Comparison of ENCODE assay signal across 11 cellular contexts in genomic region chr4:20394471-20394870, GRCh38.
A peak's percentile ranks its signal among the peaks of the same experiment; 100 is the strongest.
DNase-seq lines count a peak whose midpoint lies in the region; ATAC-seq and TF ChIP-seq lines count a peak whose summit lies in the region.
"Had no signal": no experiment of that assay in that cellular context is flagged by ENCODE, and none has a peak within 500 bp of the region (broad histone marks: within the 10 kb centered on the region; RNA-seq: fewer than 3 reads in every experiment).

No MANE protein-coding gene starts in this region.

- H3K36me3 Mint-ChIP-seq in nephron progenitor cell (ENCODE audit: low read depth) (no peaks in the 10 kb centered on the region), Calu3 (ENCODE audit: insufficient read depth, unreplicated experiment) (no peaks in the 10 kb centered on the region)

- H3K4ac ChIP-seq in neuronal stem cell (ENCODE audit: low read length), result no peak overlapping the region

- no peak overlapping the region for H2BK12ac ChIP-seq in neuronal stem cell (ENCODE audit: low read length)

- no peak overlapping the region for H2BK120ac ChIP-seq in neuronal stem cell (ENCODE audit: low read depth, low read length)

- POLR2A ChIA-PET in SK-N-SH (lab: Yijun Ruan, JAX), result no interaction called here

- peaks cover 29% of the 10 kb centered on the region for H3K79me2 ChIP-seq in SK-N-SH (ENCODE audit: insufficient read depth)

- H3K27me3 ChIP-seq in SK-N-SH (ENCODE audit: insufficient read depth), result no peaks in the 10 kb centered on the region
- no peaks in the 10 kb centered on the region for H3K27me3 ChIP-seq in neuronal stem cell (ENCODE audit: control insufficient read depth in 3 of 3, insufficient read depth in 3 of 3, low read depth in 1 of 3, low read length in 3 of 3)
- H3K27me3 ChIP-seq: MG63 had no signal

- H3K23ac ChIP-seq in neuronal stem cell (ENCODE audit: low read depth, low read length, poor library complexity), result no peak overlapping the region

- intact Hi-C loops in Calu3 (cut with micrococcal nuclease; ENCODE audit: unreplicated experiment), result no loop called here

- H3K27ac Mint-ChIP-seq in nephron progenitor cell, result peak overlapping the region; percentile 43
- no peak overlapping the region for H3K27ac Mint-ChIP-seq in Calu3 (ENCODE audit: unreplicated experiment)

- H4K20me1 ChIP-seq in SK-N-SH (ENCODE audit: insufficient read depth), result peaks cover 21% of the 10 kb centered on the region; the same call in 1 of the 2 replicates

- H3K27ac ChIP-seq in SK-N-SH (ENCODE audit: low read depth in 2 of 2, low read length in 1 of 2) (no peak overlapping the region), neuronal stem cell (replicated peaks; ENCODE audit: low read length) (no peak overlapping the region)
- H3K27ac ChIP-seq: PC-9, SJCRH30 had no signal

- CTCF ChIA-PET in SK-N-SH (lab: Yijun Ruan, JAX) (interaction anchor here (0.7 to 2.1 kb wide), 15 partner anchors 8 to 291 kb away, joined by 3 to 16 read pairs (median 5); no protein-coding TSS in a partner anchor), Calu3 (lab: Charles Lee) (no interaction called here)

- no peaks in the 10 kb centered on the region for H3K79me1 ChIP-seq in neuronal stem cell (ENCODE audit: low read depth, low read length)

- H3K14ac ChIP-seq in neuronal stem cell (ENCODE audit: low read length), result no peak overlapping the region

- H3K9me2 ChIP-seq in SK-N-SH, result no peaks in the 10 kb centered on the region

- H3K4me1 Mint-ChIP-seq in nephron progenitor cell (peaks cover 9% of the 10 kb centered on the region), Calu3 (ENCODE audit: low read depth, unreplicated experiment) (no peaks in the 10 kb centered on the region)

- ATAC-seq in SK-N-SH treated with all-trans-retinoic acid at 6 μM for 48 hours (no peak), HG03439 (IDR thresholded peaks at IDR 0.05; ENCODE audit: unreplicated experiment) (no peak)

- 79% methylated on average over 2 of the region's 2 CpGs for WGBS in SK-N-SH (ENCODE audit: low lambda C conversion rate)
- WGBS in neuronal stem cell (ENCODE audit: extremely low coverage in 2 of 2, insufficient read length in 2 of 2, insufficient replicate concordance in 1 of 2), 2 donors, result no CpG with 5 or more reads among the region's 2 CpGs

- H3K9me3 Mint-ChIP-seq in nephron progenitor cell (no peaks in the 10 kb centered on the region), Calu3 (ENCODE audit: low read depth, unreplicated experiment) (no peaks in the 10 kb centered on the region)

- H3K36me3 ChIP-seq in SK-N-SH (replicated peaks in 1 of 2; ENCODE audit: control insufficient read depth in 1 of 2, insufficient read depth in 2 of 2, low read length in 1 of 2) (peaks cover 9 to 13% of the 10 kb centered on the region in 2 experiments), neuronal stem cell (replicated peaks in 1 of 2; ENCODE audit: control insufficient read depth in 2 of 2, insufficient read depth in 2 of 2, low read length in 2 of 2) (peaks cover 0 to 3% of the 10 kb centered on the region in 2 donors)
- H3K36me3 ChIP-seq: MG63, SJCRH30 had no signal

- no peak overlapping the region for H2AFZ ChIP-seq in SK-N-SH (ENCODE audit: low read depth)
- H2AFZ ChIP-seq in neuronal stem cell (ENCODE audit: low read length), result no peak overlapping the region
- H2AFZ ChIP-seq: PC-9 had no signal

- no peak for TF ChIP-seq RAD21 in SK-N-SH (IDR thresholded peaks at IDR 0.05; ENCODE audit: low read length)

- H3F3A ChIP-seq in SK-N-SH (replicated peaks; ENCODE audit: insufficient read depth), result peaks cover 15% of the 10 kb centered on the region

- H3K4me3 Mint-ChIP-seq in nephron progenitor cell (no peak overlapping the region), Calu3 (ENCODE audit: low read depth, unreplicated experiment) (no peak overlapping the region)

- no TSS peak for BruUV-seq in Calu3 (replicated peaks; lab: Mats Ljungman, UMichigan)

- no peak overlapping the region for H2BK5ac ChIP-seq in neuronal stem cell (ENCODE audit: low read length)

- no peak overlapping the region for H4K8ac ChIP-seq in neuronal stem cell (ENCODE audit: low read depth, low read length)

- no peak overlapping the region for H3K18ac ChIP-seq in neuronal stem cell (ENCODE audit: low read length)

- TF ChIP-seq CTCF in SK-N-SH (IDR thresholded peaks at IDR 0.05), result no peak
- TF ChIP-seq CTCF in nephron progenitor cell (IDR thresholded peaks at IDR 0.05), result no peak
- TF ChIP-seq CTCF in Calu3 (IDR thresholded peaks at IDR 0.05; ENCODE audit: unreplicated experiment), result no peak

- no peak overlapping the region for H4K91ac ChIP-seq in neuronal stem cell (ENCODE audit: low read depth, low read length, poor library complexity)

- no peak overlapping the region for H3K4me2 ChIP-seq in SK-N-SH
- H3K4me2 ChIP-seq in neuronal stem cell (ENCODE audit: insufficient read depth, low read length, poor library complexity, severe bottlenecking), result no peak overlapping the region
- H3K4me2 ChIP-seq: PC-9 had no signal

- no peak overlapping the region for H2BK15ac ChIP-seq in neuronal stem cell (ENCODE audit: low read length)

- no peaks in the 10 kb centered on the region for H3K9me3 ChIP-seq in SK-N-SH
- no peaks in the 10 kb centered on the region for H3K9me3 ChIP-seq in neuronal stem cell (replicated peaks in 1 of 2; ENCODE audit: control insufficient read depth in 2 of 2, insufficient read depth in 1 of 2, low read depth in 1 of 2, low read length in 2 of 2)
- H3K9me3 ChIP-seq: MG63, SJCRH30 had no signal

- H3K4me3 ChIP-seq in SK-N-SH (ENCODE audit: low read depth in 2 of 2, low read length in 1 of 2) (no peak overlapping the region), neuronal stem cell (ENCODE audit: low read length in 2 of 2) (no peak overlapping the region)
- H3K4me3 ChIP-seq: MG63, PC-9, SJCRH30 had no signal

- DNase-seq in SK-N-SH (no peak), NCI-H748 treated with DMSO at 0.1 percent for 48 hours (lab: John Stamatoyannopoulos, UW) (peak; percentile 60), nephron progenitor cell (no peak), Calu3 (no peak), neuronal stem cell (ENCODE audit: low spot score) (no peak)
- DNase-seq: DMS 273 treated with DMSO at 0.1 percent for 48 hours had no signal

- no peak for TF ChIP-seq EP300 in SK-N-SH (IDR thresholded peaks at IDR 0.05; ENCODE audit: borderline replicate concordance in 1 of 2, low read depth in 1 of 2, low read length in 1 of 2)

- H2AK5ac ChIP-seq in neuronal stem cell (ENCODE audit: low read depth, low read length), result no peak overlapping the region

- H3K27me3 Mint-ChIP-seq in nephron progenitor cell (ENCODE audit: low read depth, poor library complexity), result no peaks in the 10 kb centered on the region
- H3K27me3 Mint-ChIP-seq in Calu3 (ENCODE audit: unreplicated experiment), result no peaks in the 10 kb centered on the region

- H3K9ac ChIP-seq in SK-N-SH (no peak overlapping the region), neuronal stem cell (ENCODE audit: low read depth, low read length, poor library complexity) (no peak overlapping the region)

- H3K4me1 ChIP-seq in SK-N-SH (ENCODE audit: control insufficient read depth in 1 of 2, insufficient read depth in 2 of 2, low read depth in 1 of 2, low read length in 1 of 2) (peaks cover 0 to 16% of the 10 kb centered on the region in 2 experiments; a peak in 2 of 4 replicates), neuronal stem cell (ENCODE audit: control insufficient read depth in 2 of 2, insufficient read depth in 1 of 2, low read depth in 1 of 2, low read length in 2 of 2) (no peaks in the 10 kb centered on the region)
- H3K4me1 ChIP-seq: SJCRH30 had no signal

TF ChIP-seq in SK-N-SH, 30 proteins besides CTCF, POLR2A, EP300 and RAD21:
- TF ChIP-seq POLR2AphosphoS5 (IDR thresholded peaks at IDR 0.05; ENCODE audit: low read depth, low read length) (0 out of 2 replicates have a peak, but pooled peaks have one; percentile 10), GABPA (IDR thresholded peaks at IDR 0.05; ENCODE audit: low read depth) (no peak)

TF ChIP-seq in SK-N-SH treated with all-trans-retinoic acid at 6 μM for 48 hours, 23 proteins besides CTCF, POLR2A, EP300 and RAD21:
- no peak for TF ChIP-seq CREB5 (CRISPR knock-in tag; IDR thresholded peaks at IDR 0.05; ENCODE audit: low read depth)
- TF ChIP-seq ARNTL (CRISPR knock-in tag; IDR thresholded peaks at IDR 0.05; ENCODE audit: borderline replicate concordance, low read depth), result no peak
- TF ChIP-seq ZFP30 (CRISPR knock-in tag; IDR thresholded peaks at IDR 0.05), result no peak
- no peak for TF ChIP-seq CSDC2 (CRISPR knock-in tag; IDR thresholded peaks at IDR 0.05)
- no peak for TF ChIP-seq ISL1 (CRISPR knock-in tag; IDR thresholded peaks at IDR 0.05)
- no peak for TF ChIP-seq BACH2 (CRISPR knock-in tag; IDR thresholded peaks at IDR 0.05; ENCODE audit: borderline replicate concordance)
- no peak for TF ChIP-seq ZC3H10 (CRISPR knock-in tag; IDR thresholded peaks at IDR 0.05)
